1 cellular context compared by ENCODE assay signal in the genomic region with DNA sequence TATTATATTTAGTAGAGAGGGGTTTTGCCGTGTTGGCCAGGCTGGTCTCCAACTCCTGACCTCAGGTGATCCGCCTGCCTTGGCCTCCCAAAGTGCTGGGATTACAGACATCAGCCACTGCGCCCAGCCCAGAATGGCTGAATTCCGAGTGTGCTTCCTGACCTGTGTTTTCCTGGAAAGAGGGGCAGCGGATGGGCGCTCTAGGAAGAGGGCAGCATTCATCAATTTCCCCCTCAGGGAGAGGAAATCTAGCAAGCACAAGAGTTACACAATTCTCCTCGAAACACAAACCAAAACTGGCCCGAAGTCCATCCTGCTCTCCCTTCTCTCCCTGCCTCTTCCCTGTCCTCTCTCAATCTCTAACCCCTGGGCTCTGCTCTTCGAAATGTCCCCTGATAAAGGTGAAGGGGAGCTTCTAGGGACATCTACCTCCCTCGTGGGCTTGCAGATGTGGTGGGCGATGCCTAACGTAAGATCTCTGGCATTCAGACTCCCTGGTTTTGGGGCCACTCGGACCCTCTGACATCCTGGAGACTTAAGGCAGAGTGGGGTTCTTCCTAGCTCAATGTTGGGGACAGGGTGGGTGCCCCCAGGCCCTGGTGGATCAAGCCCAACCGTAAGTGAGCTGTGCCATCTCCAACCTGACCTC.
TF ChIP-seq lines count a peak whose summit lies in the region.

No MANE protein-coding gene starts in this region.

TF ChIP-seq in HepG2, 621 proteins besides CTCF, POLR2A, EP300 and RAD21 (continued from another document and continues in another):
- TF ChIP-seq, protein P1, sequence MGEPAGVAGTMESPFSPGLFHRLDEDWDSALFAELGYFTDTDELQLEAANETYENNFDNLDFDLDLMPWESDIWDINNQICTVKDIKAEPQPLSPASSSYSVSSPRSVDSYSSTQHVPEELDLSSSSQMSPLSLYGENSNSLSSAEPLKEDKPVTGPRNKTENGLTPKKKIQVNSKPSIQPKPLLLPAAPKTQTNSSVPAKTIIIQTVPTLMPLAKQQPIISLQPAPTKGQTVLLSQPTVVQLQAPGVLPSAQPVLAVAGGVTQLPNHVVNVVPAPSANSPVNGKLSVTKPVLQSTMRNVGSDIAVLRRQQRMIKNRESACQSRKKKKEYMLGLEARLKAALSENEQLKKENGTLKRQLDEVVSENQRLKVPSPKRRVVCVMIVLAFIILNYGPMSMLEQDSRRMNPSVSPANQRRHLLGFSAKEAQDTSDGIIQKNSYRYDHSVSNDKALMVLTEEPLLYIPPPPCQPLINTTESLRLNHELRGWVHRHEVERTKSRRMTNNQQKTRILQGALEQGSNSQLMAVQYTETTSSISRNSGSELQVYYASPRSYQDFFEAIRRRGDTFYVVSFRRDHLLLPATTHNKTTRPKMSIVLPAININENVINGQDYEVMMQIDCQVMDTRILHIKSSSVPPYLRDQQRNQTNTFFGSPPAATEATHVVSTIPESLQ (CRISPR knock-in tag; conservative IDR thresholded peaks at IDR 0.05): no peak
- TF ChIP-seq REXO4 (CRISPR knock-in tag; IDR thresholded peaks at IDR 0.05; ENCODE audit: borderline replicate concordance) (no peak), ESRRA (CRISPR knock-in tag; IDR thresholded peaks at IDR 0.05; ENCODE audit: low read depth) (no peak), MAFK (conservative IDR thresholded peaks at IDR 0.05 in 1 of 2, IDR thresholded peaks at IDR 0.05 in 1 of 2; ENCODE audit: low read length in 2 of 2) (no peak), STAG1 (CRISPR knock-in tag; IDR thresholded peaks at IDR 0.05) (peak; percentile 37), GATAD2A (CRISPR knock-in tag; IDR thresholded peaks at IDR 0.05) (peak; percentile 83), ZNF629 (CRISPR knock-in tag; conservative IDR thresholded peaks at IDR 0.05) (0 out of 2 replicates have a peak, but pooled peaks have one; percentile 15), ZNF674 (CRISPR knock-in tag; IDR thresholded peaks at IDR 0.05; ENCODE audit: low read depth) (no peak), CHCHD3 (CRISPR knock-in tag; IDR thresholded peaks at IDR 0.05) (no peak), ZFX (CRISPR knock-in tag; IDR thresholded peaks at IDR 0.05; ENCODE audit: low read depth) (no peak), ZNF713 (CRISPR knock-in tag; IDR thresholded peaks at IDR 0.05) (no peak), ZNF20 (CRISPR knock-in tag; IDR thresholded peaks at IDR 0.05) (no peak), CEBPB (IDR thresholded peaks at IDR 0.05; ENCODE audit: borderline replicate concordance, low read depth, low read length) (peak; percentile 93), FOXJ3 (CRISPR knock-in tag; IDR thresholded peaks at IDR 0.05; ENCODE audit: borderline replicate concordance) (peak; percentile 67; the same call in 1 of the 2 replicates), MTF1 (CRISPR knock-in tag; IDR thresholded peaks at IDR 0.05) (no peak), ZNF256 (CRISPR knock-in tag; conservative IDR thresholded peaks at IDR 0.05) (0 out of 2 replicates have a peak, but pooled peaks have one; percentile 55), ZNF792 (CRISPR knock-in tag; IDR thresholded peaks at IDR 0.05) (peak; percentile 34; the same call in 1 of the 2 replicates), MXD4 (CRISPR knock-in tag; IDR thresholded peaks at IDR 0.05) (no peak; the same call in 1 of the 2 replicates), PHF8 (CRISPR knock-in tag; IDR thresholded peaks at IDR 0.05) (no peak), SRSF9 (IDR thresholded peaks at IDR 0.05; ENCODE audit: borderline replicate concordance, insufficient read depth, low read depth, low read length, poor library complexity, severe bottlenecking) (no peak)
- TF ChIP-seq, protein P2, sequence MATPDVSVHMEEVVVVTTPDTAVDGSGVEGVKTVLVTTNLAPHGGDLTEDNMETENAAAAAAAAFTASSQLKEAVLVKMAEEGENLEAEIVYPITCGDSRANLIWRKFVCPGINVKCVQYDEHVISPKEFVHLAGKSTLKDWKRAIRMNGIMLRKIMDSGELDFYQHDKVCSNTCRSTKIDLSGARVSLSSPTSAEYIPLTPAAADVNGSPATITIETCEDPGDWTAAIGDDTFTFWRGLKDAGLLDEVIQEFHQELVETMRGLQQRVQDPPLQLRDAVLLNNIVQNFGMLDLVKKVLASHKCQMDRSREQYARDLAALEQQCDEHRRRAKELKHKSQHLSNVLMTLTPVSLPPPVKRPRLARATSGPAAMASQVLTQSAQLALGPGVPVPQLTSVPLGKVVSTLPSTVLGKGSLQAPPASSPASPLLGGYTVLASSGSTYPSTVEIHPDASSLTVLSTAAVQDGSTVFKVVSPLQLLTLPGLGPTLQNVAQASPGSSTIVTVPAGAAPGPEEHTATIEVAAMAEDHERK (CRISPR knock-in tag; IDR thresholded peaks at IDR 0.05; ENCODE audit: low read depth): no peak
- TF ChIP-seq, protein P3, sequence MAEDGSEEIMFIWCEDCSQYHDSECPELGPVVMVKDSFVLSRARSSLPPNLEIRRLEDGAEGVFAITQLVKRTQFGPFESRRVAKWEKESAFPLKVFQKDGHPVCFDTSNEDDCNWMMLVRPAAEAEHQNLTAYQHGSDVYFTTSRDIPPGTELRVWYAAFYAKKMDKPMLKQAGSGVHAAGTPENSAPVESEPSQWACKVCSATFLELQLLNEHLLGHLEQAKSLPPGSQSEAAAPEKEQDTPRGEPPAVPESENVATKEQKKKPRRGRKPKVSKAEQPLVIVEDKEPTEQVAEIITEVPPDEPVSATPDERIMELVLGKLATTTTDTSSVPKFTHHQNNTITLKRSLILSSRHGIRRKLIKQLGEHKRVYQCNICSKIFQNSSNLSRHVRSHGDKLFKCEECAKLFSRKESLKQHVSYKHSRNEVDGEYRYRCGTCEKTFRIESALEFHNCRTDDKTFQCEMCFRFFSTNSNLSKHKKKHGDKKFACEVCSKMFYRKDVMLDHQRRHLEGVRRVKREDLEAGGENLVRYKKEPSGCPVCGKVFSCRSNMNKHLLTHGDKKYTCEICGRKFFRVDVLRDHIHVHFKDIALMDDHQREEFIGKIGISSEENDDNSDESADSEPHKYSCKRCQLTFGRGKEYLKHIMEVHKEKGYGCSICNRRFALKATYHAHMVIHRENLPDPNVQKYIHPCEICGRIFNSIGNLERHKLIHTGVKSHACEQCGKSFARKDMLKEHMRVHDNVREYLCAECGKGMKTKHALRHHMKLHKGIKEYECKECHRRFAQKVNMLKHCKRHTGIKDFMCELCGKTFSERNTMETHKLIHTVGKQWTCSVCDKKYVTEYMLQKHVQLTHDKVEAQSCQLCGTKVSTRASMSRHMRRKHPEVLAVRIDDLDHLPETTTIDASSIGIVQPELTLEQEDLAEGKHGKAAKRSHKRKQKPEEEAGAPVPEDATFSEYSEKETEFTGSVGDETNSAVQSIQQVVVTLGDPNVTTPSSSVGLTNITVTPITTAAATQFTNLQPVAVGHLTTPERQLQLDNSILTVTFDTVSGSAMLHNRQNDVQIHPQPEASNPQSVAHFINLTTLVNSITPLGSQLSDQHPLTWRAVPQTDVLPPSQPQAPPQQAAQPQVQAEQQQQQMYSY (CRISPR knock-in tag; IDR thresholded peaks at IDR 0.05): no peak
- TF ChIP-seq, protein P4, sequence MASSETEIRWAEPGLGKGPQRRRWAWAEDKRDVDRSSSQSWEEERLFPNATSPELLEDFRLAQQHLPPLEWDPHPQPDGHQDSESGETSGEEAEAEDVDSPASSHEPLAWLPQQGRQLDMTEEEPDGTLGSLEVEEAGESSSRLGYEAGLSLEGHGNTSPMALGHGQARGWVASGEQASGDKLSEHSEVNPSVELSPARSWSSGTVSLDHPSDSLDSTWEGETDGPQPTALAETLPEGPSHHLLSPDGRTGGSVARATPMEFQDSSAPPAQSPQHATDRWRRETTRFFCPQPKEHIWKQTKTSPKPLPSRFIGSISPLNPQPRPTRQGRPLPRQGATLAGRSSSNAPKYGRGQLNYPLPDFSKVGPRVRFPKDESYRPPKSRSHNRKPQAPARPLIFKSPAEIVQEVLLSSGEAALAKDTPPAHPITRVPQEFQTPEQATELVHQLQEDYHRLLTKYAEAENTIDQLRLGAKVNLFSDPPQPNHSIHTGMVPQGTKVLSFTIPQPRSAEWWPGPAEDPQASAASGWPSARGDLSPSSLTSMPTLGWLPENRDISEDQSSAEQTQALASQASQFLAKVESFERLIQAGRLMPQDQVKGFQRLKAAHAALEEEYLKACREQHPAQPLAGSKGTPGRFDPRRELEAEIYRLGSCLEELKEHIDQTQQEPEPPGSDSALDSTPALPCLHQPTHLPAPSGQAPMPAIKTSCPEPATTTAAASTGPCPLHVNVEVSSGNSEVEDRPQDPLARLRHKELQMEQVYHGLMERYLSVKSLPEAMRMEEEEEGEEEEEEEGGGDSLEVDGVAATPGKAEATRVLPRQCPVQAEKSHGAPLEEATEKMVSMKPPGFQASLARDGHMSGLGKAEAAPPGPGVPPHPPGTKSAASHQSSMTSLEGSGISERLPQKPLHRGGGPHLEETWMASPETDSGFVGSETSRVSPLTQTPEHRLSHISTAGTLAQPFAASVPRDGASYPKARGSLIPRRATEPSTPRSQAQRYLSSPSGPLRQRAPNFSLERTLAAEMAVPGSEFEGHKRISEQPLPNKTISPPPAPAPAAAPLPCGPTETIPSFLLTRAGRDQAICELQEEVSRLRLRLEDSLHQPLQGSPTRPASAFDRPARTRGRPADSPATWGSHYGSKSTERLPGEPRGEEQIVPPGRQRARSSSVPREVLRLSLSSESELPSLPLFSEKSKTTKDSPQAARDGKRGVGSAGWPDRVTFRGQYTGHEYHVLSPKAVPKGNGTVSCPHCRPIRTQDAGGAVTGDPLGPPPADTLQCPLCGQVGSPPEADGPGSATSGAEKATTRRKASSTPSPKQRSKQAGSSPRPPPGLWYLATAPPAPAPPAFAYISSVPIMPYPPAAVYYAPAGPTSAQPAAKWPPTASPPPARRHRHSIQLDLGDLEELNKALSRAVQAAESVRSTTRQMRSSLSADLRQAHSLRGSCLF (CRISPR knock-in tag; IDR thresholded peaks at IDR 0.05; ENCODE audit: borderline replicate concordance): no peak
- TF ChIP-seq, protein P5, sequence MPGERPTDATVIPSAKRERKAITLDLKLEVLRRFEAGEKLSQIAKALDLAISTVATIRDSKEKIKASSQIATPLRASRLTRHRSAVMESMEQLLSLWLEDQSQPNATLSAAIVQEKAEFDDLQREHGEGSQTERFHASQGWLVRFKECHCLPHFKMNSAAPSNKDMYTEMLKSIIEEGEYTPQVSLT (CRISPR knock-in tag; IDR thresholded peaks at IDR 0.05; ENCODE audit: borderline replicate concordance, low read depth): no peak
- TF ChIP-seq, protein P6, sequence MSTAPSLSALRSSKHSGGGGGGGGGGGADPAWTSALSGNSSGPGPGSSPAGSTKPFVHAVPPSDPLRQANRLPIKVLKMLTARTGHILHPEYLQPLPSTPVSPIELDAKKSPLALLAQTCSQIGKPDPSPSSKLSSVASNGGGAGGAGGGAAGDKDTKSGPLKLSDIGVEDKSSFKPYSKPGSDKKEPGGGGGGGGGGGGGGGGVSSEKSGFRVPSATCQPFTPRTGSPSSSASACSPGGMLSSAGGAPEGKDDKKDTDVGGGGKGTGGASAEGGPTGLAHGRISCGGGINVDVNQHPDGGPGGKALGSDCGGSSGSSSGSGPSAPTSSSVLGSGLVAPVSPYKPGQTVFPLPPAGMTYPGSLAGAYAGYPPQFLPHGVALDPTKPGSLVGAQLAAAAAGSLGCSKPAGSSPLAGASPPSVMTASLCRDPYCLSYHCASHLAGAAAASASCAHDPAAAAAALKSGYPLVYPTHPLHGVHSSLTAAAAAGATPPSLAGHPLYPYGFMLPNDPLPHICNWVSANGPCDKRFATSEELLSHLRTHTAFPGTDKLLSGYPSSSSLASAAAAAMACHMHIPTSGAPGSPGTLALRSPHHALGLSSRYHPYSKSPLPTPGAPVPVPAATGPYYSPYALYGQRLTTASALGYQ (CRISPR knock-in tag; IDR thresholded peaks at IDR 0.05): 0 out of 2 replicates have a peak, but pooled peaks have one; percentile 72
- TF ChIP-seq, protein P7, sequence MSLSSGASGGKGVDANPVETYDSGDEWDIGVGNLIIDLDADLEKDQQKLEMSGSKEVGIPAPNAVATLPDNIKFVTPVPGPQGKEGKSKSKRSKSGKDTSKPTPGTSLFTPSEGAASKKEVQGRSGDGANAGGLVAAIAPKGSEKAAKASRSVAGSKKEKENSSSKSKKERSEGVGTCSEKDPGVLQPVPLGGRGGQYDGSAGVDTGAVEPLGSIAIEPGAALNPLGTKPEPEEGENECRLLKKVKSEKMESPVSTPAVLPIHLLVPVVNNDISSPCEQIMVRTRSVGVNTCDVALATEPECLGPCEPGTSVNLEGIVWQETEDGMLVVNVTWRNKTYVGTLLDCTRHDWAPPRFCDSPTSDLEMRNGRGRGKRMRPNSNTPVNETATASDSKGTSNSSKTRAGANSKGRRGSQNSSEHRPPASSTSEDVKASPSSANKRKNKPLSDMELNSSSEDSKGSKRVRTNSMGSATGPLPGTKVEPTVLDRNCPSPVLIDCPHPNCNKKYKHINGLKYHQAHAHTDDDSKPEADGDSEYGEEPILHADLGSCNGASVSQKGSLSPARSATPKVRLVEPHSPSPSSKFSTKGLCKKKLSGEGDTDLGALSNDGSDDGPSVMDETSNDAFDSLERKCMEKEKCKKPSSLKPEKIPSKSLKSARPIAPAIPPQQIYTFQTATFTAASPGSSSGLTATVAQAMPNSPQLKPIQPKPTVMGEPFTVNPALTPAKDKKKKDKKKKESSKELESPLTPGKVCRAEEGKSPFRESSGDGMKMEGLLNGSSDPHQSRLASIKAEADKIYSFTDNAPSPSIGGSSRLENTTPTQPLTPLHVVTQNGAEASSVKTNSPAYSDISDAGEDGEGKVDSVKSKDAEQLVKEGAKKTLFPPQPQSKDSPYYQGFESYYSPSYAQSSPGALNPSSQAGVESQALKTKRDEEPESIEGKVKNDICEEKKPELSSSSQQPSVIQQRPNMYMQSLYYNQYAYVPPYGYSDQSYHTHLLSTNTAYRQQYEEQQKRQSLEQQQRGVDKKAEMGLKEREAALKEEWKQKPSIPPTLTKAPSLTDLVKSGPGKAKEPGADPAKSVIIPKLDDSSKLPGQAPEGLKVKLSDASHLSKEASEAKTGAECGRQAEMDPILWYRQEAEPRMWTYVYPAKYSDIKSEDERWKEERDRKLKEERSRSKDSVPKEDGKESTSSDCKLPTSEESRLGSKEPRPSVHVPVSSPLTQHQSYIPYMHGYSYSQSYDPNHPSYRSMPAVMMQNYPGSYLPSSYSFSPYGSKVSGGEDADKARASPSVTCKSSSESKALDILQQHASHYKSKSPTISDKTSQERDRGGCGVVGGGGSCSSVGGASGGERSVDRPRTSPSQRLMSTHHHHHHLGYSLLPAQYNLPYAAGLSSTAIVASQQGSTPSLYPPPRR (CRISPR knock-in tag; IDR thresholded peaks at IDR 0.05; ENCODE audit: borderline replicate concordance): peak; percentile 82; the same call in 1 of the 2 replicates
- TF ChIP-seq, protein P8, sequence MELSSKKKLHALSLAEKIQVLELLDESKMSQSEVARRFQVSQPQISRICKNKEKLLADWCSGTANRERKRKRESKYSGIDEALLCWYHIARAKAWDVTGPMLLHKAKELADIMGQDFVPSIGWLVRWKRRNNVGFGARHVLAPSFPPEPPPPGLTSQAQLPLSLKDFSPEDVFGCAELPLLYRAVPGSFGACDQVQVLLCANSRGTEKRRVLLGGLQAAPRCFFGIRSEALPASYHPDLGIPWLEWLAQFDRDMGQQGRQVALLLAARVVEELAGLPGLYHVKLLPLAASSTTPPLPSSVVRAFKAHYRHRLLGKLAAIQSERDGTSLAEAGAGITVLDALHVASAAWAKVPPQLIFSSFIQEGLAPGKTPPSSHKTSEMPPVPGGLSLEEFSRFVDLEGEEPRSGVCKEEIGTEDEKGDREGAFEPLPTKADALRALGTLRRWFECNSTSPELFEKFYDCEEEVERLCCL (CRISPR knock-in tag; IDR thresholded peaks at IDR 0.05; ENCODE audit: borderline replicate concordance): no peak
